8 cellular contexts compared by ENCODE assay signal in the genomic region with DNA sequence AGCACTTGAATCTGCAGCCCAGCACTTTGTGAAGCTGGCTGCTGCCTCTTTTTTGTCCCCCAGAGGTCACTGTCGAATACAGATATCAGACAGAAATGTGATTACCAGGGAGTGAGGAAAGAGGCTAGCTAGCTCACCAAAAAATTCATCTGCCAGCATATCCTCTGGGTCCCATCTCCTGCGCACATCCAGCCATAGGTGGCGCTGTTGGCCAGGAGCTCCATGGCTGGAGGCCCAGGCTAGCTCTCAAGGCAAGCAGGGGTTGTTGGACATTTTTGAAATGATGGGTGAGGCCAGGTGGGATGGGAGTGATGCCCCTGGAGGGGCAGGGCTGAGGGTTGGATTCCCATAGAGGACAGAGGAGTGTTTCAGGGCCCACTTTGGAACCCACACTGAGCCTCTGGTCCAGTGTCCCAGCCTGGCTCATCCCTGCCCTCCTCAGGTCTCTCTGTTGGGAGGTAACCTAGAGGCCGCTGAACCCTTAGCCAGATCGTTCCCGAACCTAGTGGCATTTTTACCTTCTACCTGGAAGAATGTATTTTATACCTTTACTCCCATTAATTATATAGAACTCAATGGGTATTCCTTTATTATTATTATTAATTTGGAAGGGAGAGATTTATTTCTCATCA. TPM values are rescaled to one million over a fixed set of nuclear protein-coding genes. Genes with fewer than 3 reads are reported as not detected.
DNase-seq lines count a peak whose midpoint lies in the region; ATAC-seq, FAIRE-seq and TF ChIP-seq lines count a peak whose summit lies in the region.

No MANE protein-coding gene starts in this region.

- no peaks in the 10 kb centered on the region for H3K27me3 Mint-ChIP-seq in activated naive CD4-positive, alpha-beta T cell treated with anti-CD3 and anti-CD28 coated beads for 36 hours (ENCODE audit: low read depth)

- H3K4me3 Mint-ChIP-seq in activated naive CD4-positive, alpha-beta T cell treated with anti-CD3 and anti-CD28 coated beads for 36 hours, result no peak overlapping the region

- CTCF ChIA-PET in activated naive CD4-positive, alpha-beta T cell treated with anti-CD3 and anti-CD28 coated beads for 36 hours (lab: Charles Lee), result interaction anchor here (0.6 to 9.1 kb wide), 19 partner anchors 8 to 286 kb away, joined by 3 to 91 read pairs (median 4); a partner anchor contains a TSS

- H3K36me3 Mint-ChIP-seq in activated naive CD4-positive, alpha-beta T cell treated with anti-CD3 and anti-CD28 coated beads for 36 hours (ENCODE audit: low read depth), result peaks cover 2% of the 10 kb centered on the region

- no peaks in the 10 kb centered on the region for H3K4me1 Mint-ChIP-seq in activated naive CD4-positive, alpha-beta T cell treated with anti-CD3 and anti-CD28 coated beads for 36 hours (ENCODE audit: low read depth)

- H3K9me3 ChIP-seq in Loucy (ENCODE audit: insufficient read depth, low read depth, low read length) (no peaks in the 10 kb centered on the region), SJSA1 (replicated peaks) (no peaks in the 10 kb centered on the region), pancreas (no peaks in the 10 kb centered on the region), aorta (ENCODE audit: control insufficient read depth, low read length) (no peaks in the 10 kb centered on the region)

- no peaks in the 10 kb centered on the region for H3K9me3 Mint-ChIP-seq in activated naive CD4-positive, alpha-beta T cell treated with anti-CD3 and anti-CD28 coated beads for 36 hours

- peak; percentile 99 for TF ChIP-seq CTCF in Loucy (conservative IDR thresholded peaks at IDR 0.05; ENCODE audit: low read length)
- peak; percentile 49 to 61 (median 55) for TF ChIP-seq CTCF in pancreas (IDR thresholded peaks at IDR 0.05)

- no peaks in the 10 kb centered on the region for H3F3A ChIP-seq in Loucy (ENCODE audit: low read depth)

- intact Hi-C loops in activated naive CD4-positive, alpha-beta T cell treated with anti-CD3 and anti-CD28 coated beads for 36 hours (cut with micrococcal nuclease), result loop anchor here (1.0 kb wide), 3 partner anchors 118 to 238 kb away; no protein-coding TSS in a partner anchor
- intact Hi-C loops in pancreas (cut with DNase I), result loop anchor here in 1 of 3 donors (5.0 kb wide), 1 partner anchor 179 kb away; a partner anchor contains a TSS
- intact Hi-C loops in aorta (cut with DNase I), result loop anchor here (2.0 to 10.0 kb wide), 3 partner anchors 102 to 179 kb away; a partner anchor contains a TSS

- H3K27ac Mint-ChIP-seq in activated naive CD4-positive, alpha-beta T cell treated with anti-CD3 and anti-CD28 coated beads for 36 hours, result no peak overlapping the region

- H3K4me1 ChIP-seq in Loucy (ENCODE audit: insufficient read depth, low read length, poor library complexity, severe bottlenecking) (no peaks in the 10 kb centered on the region), SJSA1 (replicated peaks) (no peaks in the 10 kb centered on the region), pancreas (no peaks in the 10 kb centered on the region), aorta (ENCODE audit: control insufficient read depth in 1 of 2, insufficient read depth in 2 of 2, low read length in 2 of 2) (no peaks in the 10 kb centered on the region)

- H3K36me3 ChIP-seq in Loucy (ENCODE audit: insufficient read depth, low read length) (peaks cover 5% of the 10 kb centered on the region; the same call in 1 of the 2 replicates), SJSA1 (0 out of 2 replicates have a peak, but pooled peaks cover 2% of the 10 kb centered on the region), pancreas (peaks cover 0 to 9% (median 0%) of the 10 kb centered on the region in 3 donors), aorta (ENCODE audit: control insufficient read depth in 1 of 2, insufficient read depth in 2 of 2, low read length in 1 of 2) (no peaks in the 10 kb centered on the region)

- no peaks in the 10 kb centered on the region for H3K79me2 ChIP-seq in Loucy (ENCODE audit: insufficient read depth, low read length)

- no peak overlapping the region for H2AFZ ChIP-seq in Loucy (ENCODE audit: low read length)

- H3K9ac ChIP-seq in Loucy (ENCODE audit: low read depth, low read length, poor library complexity, severe bottlenecking), result no peak overlapping the region

- H4K20me1 ChIP-seq in Loucy (ENCODE audit: insufficient read depth, low read length, poor library complexity, severe bottlenecking), result no peaks in the 10 kb centered on the region

- H3K27ac ChIP-seq in SJSA1 (no peak overlapping the region), pancreas (no peak overlapping the region), aorta (ENCODE audit: low read depth in 1 of 2, low read length in 2 of 2) (no peak overlapping the region)

- H3K4me3 ChIP-seq in Loucy (ENCODE audit: low read length, poor library complexity, severe bottlenecking) (no peak overlapping the region), SJSA1 (no peak overlapping the region), pancreas (no peak overlapping the region), aorta (ENCODE audit: low read length in 2 of 2) (no peak overlapping the region)

- WGBS in pancreas, 2 donors, result 47 to 51% methylated on average over 6 of the region's 6 CpGs
- WGBS in aorta, 2 donors, result 50 to 51% methylated on average over 6 of the region's 6 CpGs

- no peak for FAIRE-seq in pancreas (lab: Jason Lieb, UNC)

- DNase-seq in AG08395 (ENCODE audit: low spot score) (peak; percentile 90), SJSA1 (ENCODE audit: low read depth in 1 of 2, low spot score in 2 of 2) (peak; percentile 71 to 77), germinal center (ENCODE audit: low spot score) (peak; percentile 84), pancreas (peak in 5 of 6 donors; percentile 32 to 84 (median 62)), aorta (peak; percentile 78 to 89)
- DNase-seq in activated naive CD4-positive, alpha-beta T cell treated with anti-CD3 and anti-CD28 coated beads for 36 hours, result peak; percentile 90

- no peak overlapping the region for H3K4me2 ChIP-seq in Loucy (ENCODE audit: low read depth, low read length, poor library complexity, severe bottlenecking)

- ATAC-seq in GM18519 (IDR thresholded peaks at IDR 0.05; ENCODE audit: low FRiP score, unreplicated experiment), result peak; percentile 59
- ATAC-seq in pancreas, result peak; percentile 74 to 89 (median 88)
- ATAC-seq in aorta (ENCODE audit: low FRiP score), result peak; percentile 82

- H3K27me3 ChIP-seq in Loucy (ENCODE audit: insufficient read depth, low read length, poor library complexity, severe bottlenecking) (no peaks in the 10 kb centered on the region), SJSA1 (replicated peaks) (no peaks in the 10 kb centered on the region), pancreas (no peaks in the 10 kb centered on the region), aorta (ENCODE audit: control insufficient read depth in 1 of 2, insufficient read depth in 2 of 2, low read length in 1 of 2) (no peaks in the 10 kb centered on the region)

- H3K9me2 ChIP-seq in Loucy (replicated peaks; ENCODE audit: low read depth, low read length), result no peaks in the 10 kb centered on the region

RNA-seq across cellular contexts. Expression of a gene that starts 14.8 kb away (rescaled TPM):
- total RNA-seq in SJSA1 (2014; rRNA removed; shearing (Covaris generic)), result 34.8 and 60.6 TPM in 2 replicates
- total RNA-seq in activated naive CD4-positive, alpha-beta T cell treated with anti-CD3 and anti-CD28 coated beads for 36 hours, result 10 to 100 TPM; 13.8 to 14.1 TPM
- total RNA-seq in pancreas (1 to 10 TPM; 4.7 to 9.1 (median 6.4) TPM), aorta (1 to 10 TPM; 5.5 to 9.8 TPM)
- polyA plus RNA-seq in pancreas (10 to 100 TPM; 10.1 to 17.0 TPM), aorta (10 to 100 TPM; 11.9 to 27.6 TPM)

RNA-seq across cellular contexts. Expression of a gene that starts 14.8 kb away (rescaled TPM):
- 7.2 and 9.8 TPM in 2 replicates for total RNA-seq in SJSA1 (2014; rRNA removed; shearing (Covaris generic))
- 10 to 100 TPM; 28.1 to 29.0 TPM for total RNA-seq in activated naive CD4-positive, alpha-beta T cell treated with anti-CD3 and anti-CD28 coated beads for 36 hours
- total RNA-seq in pancreas, result 10 to 100 TPM; 18.2 to 32.9 (median 30.1) TPM
- polyA plus RNA-seq in pancreas, result 10 to 100 TPM; 54.5 to 81.1 TPM
- total RNA-seq in aorta, result 10 to 100 TPM; 16.9 to 31.5 TPM
- polyA plus RNA-seq in aorta, result 10 to 100 TPM; 13.3 to 53.8 TPM
